1 cellular context compared by ENCODE assay signal in genomic region chr20:5116875-5117274, GRCh38.
TF ChIP-seq lines count a peak whose summit lies in the region.

No MANE protein-coding gene starts in this region.

TF ChIP-seq in HEK293, 187 proteins besides CTCF, POLR2A, EP300 and RAD21 (continued from another document):
- TF ChIP-seq ZSCAN4 (tag by site-specific recombination; IDR thresholded peaks at IDR 0.05) (no peak), ZNF561 (tag by site-specific recombination; IDR thresholded peaks at IDR 0.05; ENCODE audit: borderline replicate concordance) (no peak), ZNF501 (tag by site-specific recombination; IDR thresholded peaks at IDR 0.05) (no peak), ZNF266 (tag by site-specific recombination; IDR thresholded peaks at IDR 0.05; ENCODE audit: low read depth) (no peak), PBX3 (CRISPR knock-in tag; IDR thresholded peaks at IDR 0.05) (no peak), ZNF248 (tag by site-specific recombination; IDR thresholded peaks at IDR 0.05) (no peak), ZFP3 (tag by site-specific recombination; IDR thresholded peaks at IDR 0.05; ENCODE audit: low read depth) (no peak), ZNF140 (tag by site-specific recombination; IDR thresholded peaks at IDR 0.05) (no peak), ZNF221 (tag by site-specific recombination; IDR thresholded peaks at IDR 0.05; ENCODE audit: borderline replicate concordance) (no peak), ZNF560 (tag by site-specific recombination; IDR thresholded peaks at IDR 0.05; ENCODE audit: borderline replicate concordance) (no peak)
